2 cellular contexts compared by ENCODE assay signal in the genomic region with DNA sequence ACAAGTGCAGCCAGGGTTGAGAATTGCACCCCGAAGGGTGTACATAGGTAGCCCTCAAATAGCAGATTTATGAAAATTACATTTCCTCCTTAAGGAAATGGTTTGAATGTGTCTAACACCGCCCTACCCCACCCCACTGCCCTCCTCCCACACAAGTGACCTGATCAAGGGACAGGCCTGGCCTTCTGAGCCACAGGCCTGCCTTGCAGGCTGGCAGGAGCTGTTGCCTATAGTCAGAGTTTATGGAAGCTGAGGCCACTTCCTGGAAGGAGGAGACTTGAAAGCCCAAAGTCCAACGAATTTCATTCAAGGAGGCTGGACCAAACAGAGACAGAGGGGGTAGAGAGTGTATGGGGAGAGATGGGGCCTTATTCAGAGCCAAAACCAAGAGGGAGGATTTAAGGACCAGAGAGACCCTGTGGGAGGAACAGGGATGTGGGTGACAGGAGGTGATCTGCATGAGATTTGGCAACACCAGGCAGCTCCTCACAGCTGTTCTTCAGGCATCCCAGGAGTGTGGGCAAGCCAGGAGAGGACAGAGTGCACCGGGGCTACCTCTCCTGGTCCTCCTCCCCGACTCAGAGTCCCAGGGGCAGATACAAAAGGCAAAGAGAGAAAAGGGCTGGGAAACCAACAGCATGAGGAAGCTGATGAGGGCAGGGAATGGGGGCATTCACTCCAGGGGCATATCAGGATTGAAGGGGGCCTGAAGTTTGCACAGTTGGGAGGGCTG.
A peak's percentile ranks its signal among the peaks of the same experiment; 100 is the strongest.
TF ChIP-seq lines count a peak whose summit lies in the region.

No MANE protein-coding gene starts in this region.

TF ChIP-seq in HEK293, 187 proteins besides CTCF, POLR2A, EP300 and RAD21:
- TF ChIP-seq ZNF670 (tag by site-specific recombination; IDR thresholded peaks at IDR 0.05; ENCODE audit: low read depth), result no peak
- 0 out of 2 replicates have a peak, but pooled peaks have one; percentile 19 for TF ChIP-seq ZFHX2 (tag by site-specific recombination; conservative IDR thresholded peaks at IDR 0.05)

TF ChIP-seq in K562, 482 proteins besides CTCF, POLR2A, EP300 and RAD21:
- TF ChIP-seq ZNF445 (CRISPR knock-in tag; IDR thresholded peaks at IDR 0.05; ENCODE audit: low read depth) (no peak), EGR1 (conservative IDR thresholded peaks at IDR 0.05) (peak; percentile 25; the same call in 1 of the 2 replicates), ERF (CRISPR knock-in tag; IDR thresholded peaks at IDR 0.05) (no peak)
TF ChIP-seq in K562: peak in this region for 1.
